In the genomic region with DNA sequence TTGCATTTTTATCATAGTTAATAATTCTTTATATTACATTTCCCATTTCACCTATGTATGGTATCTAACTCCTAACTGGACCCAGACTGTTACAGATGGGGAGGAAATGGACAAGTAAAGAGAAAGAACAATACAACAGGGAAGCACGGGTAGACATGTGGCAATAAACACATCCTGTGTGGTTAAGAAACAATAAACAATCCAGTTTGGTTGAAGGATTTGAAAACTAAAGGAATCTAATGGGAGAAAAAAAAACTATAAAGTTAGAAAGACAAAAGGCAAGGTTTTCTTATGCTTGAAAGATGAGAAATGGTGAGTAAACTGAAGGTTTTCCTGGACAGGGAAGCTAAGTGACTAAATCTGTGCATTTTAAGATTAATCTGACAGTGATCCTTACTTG, we compare ENCODE assay signal across 16 cellular contexts. TPM values are rescaled to one million over a fixed set of nuclear protein-coding genes. Genes with fewer than 3 reads are reported as not detected.
DNase-seq lines count a peak whose midpoint lies in the region; FAIRE-seq and TF ChIP-seq lines count a peak whose summit lies in the region.
"Had no signal": no experiment of that assay in that cellular context is flagged by ENCODE, and none has a peak within 500 bp of the region (broad histone marks: within the 10 kb centered on the region; RNA-seq: fewer than 3 reads in every experiment).

No MANE protein-coding gene starts in this region.

- H3K36me3 Mint-ChIP-seq in activated CD4-positive, alpha-beta T cell treated with anti-CD3 and anti-CD28 coated beads, Interleukin-2, amount 10 ng/mL, durations not matched to agents 24 days and 14 days (ENCODE audit: low read depth) = peaks cover 48% of the 10 kb centered on the region
- peaks cover 36% of the 10 kb centered on the region for H3K36me3 Mint-ChIP-seq in nephron progenitor cell (ENCODE audit: low read depth)

- peaks cover 14% of the 10 kb centered on the region for H3K36me3 ChIP-seq in brain microvascular endothelial cell (replicated peaks)

- H3K27me3 Mint-ChIP-seq in activated CD4-positive, alpha-beta T cell treated with anti-CD3 and anti-CD28 coated beads, Interleukin-2, amount 10 ng/mL, durations not matched to agents 24 days and 14 days = no peaks in the 10 kb centered on the region
- peaks cover 3% of the 10 kb centered on the region for H3K27me3 Mint-ChIP-seq in nephron progenitor cell (ENCODE audit: low read depth, poor library complexity)

- H3K27ac ChIP-seq in brain microvascular endothelial cell = no peak overlapping the region
- H3K27ac ChIP-seq: left lung, suprapubic skin had no signal

- peaks cover 11% of the 10 kb centered on the region for H3K9me3 Mint-ChIP-seq in activated CD4-positive, alpha-beta T cell treated with anti-CD3 and anti-CD28 coated beads, Interleukin-2, amount 10 ng/mL, durations not matched to agents 24 days and 14 days
- H3K9me3 Mint-ChIP-seq in nephron progenitor cell = no peaks in the 10 kb centered on the region

- H3K4me3 ChIP-seq in HFF-Myc (replicated peaks; ENCODE audit: low read depth, low read length) (no peak overlapping the region), choroid plexus epithelial cell (ENCODE audit: low read depth, low read length) (no peak overlapping the region), brain microvascular endothelial cell (ENCODE audit: low read depth, low read length) (no peak overlapping the region)
- H3K4me3 ChIP-seq: left lung, suprapubic skin had no signal

- TF ChIP-seq CTCF in HFF-Myc (IDR thresholded peaks at IDR 0.05; ENCODE audit: low read depth, low read length, missing control alignments) = no peak
- TF ChIP-seq CTCF in choroid plexus epithelial cell (conservative IDR thresholded peaks at IDR 0.05; ENCODE audit: low read depth, low read length) = no peak
- TF ChIP-seq CTCF in nephron progenitor cell (IDR thresholded peaks at IDR 0.05) = no peak
- no peak for TF ChIP-seq CTCF in brain microvascular endothelial cell (IDR thresholded peaks at IDR 0.05; ENCODE audit: low read depth, low read length, missing control alignments)

- in situ Hi-C loops in brain microvascular endothelial cell (cut with HindIII; ENCODE audit: low pct_ligation_motif_present, low sequenced_read_pairs) = no loop called here

- no peak overlapping the region for H3K4me3 Mint-ChIP-seq in activated CD4-positive, alpha-beta T cell treated with anti-CD3 and anti-CD28 coated beads, Interleukin-2, amount 10 ng/mL, durations not matched to agents 24 days and 14 days
- H3K4me3 Mint-ChIP-seq in nephron progenitor cell = no peak overlapping the region

- no peak for FAIRE-seq in GM19239 (lab: Jason Lieb, UNC)
- FAIRE-seq: A204.1, RCC 7860 had no signal

- peak overlapping the region; percentile 31 for H3K27ac Mint-ChIP-seq in activated CD4-positive, alpha-beta T cell treated with anti-CD3 and anti-CD28 coated beads, Interleukin-2, amount 10 ng/mL, durations not matched to agents 24 days and 14 days
- H3K27ac Mint-ChIP-seq in nephron progenitor cell = peak overlapping the region; percentile 67

- H3K27me3 ChIP-seq in brain microvascular endothelial cell (replicated peaks) = no peaks in the 10 kb centered on the region
- H3K27me3 ChIP-seq: left lung, suprapubic skin had no signal

- peaks cover 40% of the 10 kb centered on the region for H3K4me1 Mint-ChIP-seq in activated CD4-positive, alpha-beta T cell treated with anti-CD3 and anti-CD28 coated beads, Interleukin-2, amount 10 ng/mL, durations not matched to agents 24 days and 14 days
- H3K4me1 Mint-ChIP-seq in nephron progenitor cell = no peaks in the 10 kb centered on the region

- intact Hi-C loops in activated CD4-positive, alpha-beta T cell treated with anti-CD3 and anti-CD28 coated beads, Interleukin-2, amount 10 ng/mL, durations not matched to agents 24 days and 14 days (cut with micrococcal nuclease) = no loop called here

- no peak for DNase-seq in activated CD4-positive, alpha-beta T cell treated with anti-CD3 and anti-CD28 coated beads, Interleukin-2, amount 10 ng/mL, durations not matched to agents 24 days and 14 days
- DNase-seq in activated CD4-positive, alpha-beta T cell treated with anti-CD3 and anti-CD28 coated beads for 4 hours = no peak
- peak; percentile 20 for DNase-seq in HFF-Myc (ENCODE audit: extremely low read depth, low read depth)
- DNase-seq in choroid plexus epithelial cell (ENCODE audit: low read depth) = peak; percentile 56
- DNase-seq in nephron progenitor cell = no peak
- no peak for DNase-seq in activated CD4-positive, CD25-positive, alpha-beta regulatory T cell (lab: John Stamatoyannopoulos, UW)
- DNase-seq in brain microvascular endothelial cell = no peak
- DNase-seq in GM19239 (ENCODE audit: insufficient read length, low spot score) = no peak
- DNase-seq: Calu3, erythroblast, left lung, NCI-H1048, NCI-H748 treated with DMSO at 0.1 percent for 48 hours had no signal

RNA-seq across cellular contexts. Expression of gene ALDH8A1, which starts 34.9 kb away (rescaled TPM):
- total RNA-seq in activated CD4-positive, alpha-beta T cell treated with anti-CD3 and anti-CD28 coated beads, Interleukin-2, amount 10 ng/mL, durations not matched to agents 24 days and 14 days = 1.2 and 1.7 TPM in 2 replicates

Comparison
In these comparisons a context has a peak if more than half of its experiments do, and no peak if none do; other contexts are left out.
1. DNase-seq: peak in HFF-Myc (single experiment) and choroid plexus epithelial cell (single experiment); none in activated CD4-positive, alpha-beta T cell treated with anti-CD3 and anti-CD28 coated beads, Interleukin-2, amount 10 ng/mL, durations not matched to agents 24 days and 14 days (single experiment), activated CD4-positive, alpha-beta T cell treated with anti-CD3 and anti-CD28 coated beads for 4 hours (0 of 2), nephron progenitor cell (single experiment), activated CD4-positive, CD25-positive, alpha-beta regulatory T cell (0 of 4), brain microvascular endothelial cell (single experiment) and GM19239 (single experiment).